Comparison of ENCODE assay signal across 11 cellular contexts in genomic region chr3:4776399-4776979, GRCh38.
DNase-seq lines count a peak whose midpoint lies in the region; ATAC-seq, FAIRE-seq and TF ChIP-seq lines count a peak whose summit lies in the region.
"Had no signal": no experiment of that assay in that cellular context is flagged by ENCODE, and none has a peak within 500 bp of the region (broad histone marks: within the 10 kb centered on the region; RNA-seq: fewer than 3 reads in every experiment).

No MANE protein-coding gene starts in this region.

- TF ChIP-seq CTCF in esophagus squamous epithelium (IDR thresholded peaks at IDR 0.05) (no peak), tibial artery (IDR thresholded peaks at IDR 0.05) (no peak)

- intact Hi-C loops in esophagus squamous epithelium (cut with DNase I): no loop called here
- intact Hi-C loops in tibial artery (cut with DNase I; ENCODE audit: low total_unique reads): no loop called here

- H3K27me3 ChIP-seq in esophagus squamous epithelium: no peaks in the 10 kb centered on the region
- no peaks in the 10 kb centered on the region for H3K27me3 ChIP-seq in tibial artery

- TF ChIP-seq POLR2A in esophagus squamous epithelium (IDR thresholded peaks at IDR 0.05): no peak

- H3K4me3 ChIP-seq in esophagus squamous epithelium (no peak overlapping the region), tibial artery (no peak overlapping the region)

- no peaks in the 10 kb centered on the region for H3K9me3 ChIP-seq in esophagus squamous epithelium
- no peaks in the 10 kb centered on the region for H3K9me3 ChIP-seq in tibial artery

- H3K4me1 ChIP-seq in esophagus squamous epithelium: peaks cover 33 to 94% (median 43%) of the 10 kb centered on the region in 3 donors
- H3K4me1 ChIP-seq in tibial artery: peaks cover 0 to 41% (median 26%) of the 10 kb centered on the region in 4 donors

- 39 to 41% methylated on average over 4 of the region's 4 CpGs for WGBS in esophagus squamous epithelium, 2 donors

- no peaks in the 10 kb centered on the region for H3K36me3 ChIP-seq in esophagus squamous epithelium
- H3K36me3 ChIP-seq in tibial artery: peaks cover 0 to 33% (median 15%) of the 10 kb centered on the region in 3 donors

- H3K27ac ChIP-seq in esophagus squamous epithelium (peak overlapping the region; percentile 79 to 90 (median 83)), tibial artery (no peak overlapping the region)

- FAIRE-seq in GM18507 (lab: Jason Lieb, UNC): peak; percentile 67

- ATAC-seq in GM21390 (IDR thresholded peaks at IDR 0.05; ENCODE audit: unreplicated experiment) (peak; percentile 51), HG03442 (IDR thresholded peaks at IDR 0.05; ENCODE audit: unreplicated experiment) (peak; percentile 34)

- no peak for DNase-seq in GM18507 (ENCODE audit: extremely low spot score, insufficient read length, low read depth)
- no peak for DNase-seq in esophagus squamous epithelium (lab: John Stamatoyannopoulos, UW)
- DNase-seq in NCI-H1048 (lab: John Stamatoyannopoulos, UW): no peak
- no peak for DNase-seq in A172 (ENCODE audit: low spot score)
- no peak for DNase-seq in NCI-H2196 treated with DMSO at 0.1 percent for 48 hours (lab: John Stamatoyannopoulos, UW; ENCODE audit: unreplicated experiment)
- no peak for DNase-seq in tibial artery
- DNase-seq: foreskin fibroblast, GDM1, NCI-H1105 treated with DMSO at 0.1 percent for 48 hours had no signal

Comparison
In these comparisons a context has a peak if more than half of its experiments do, and no peak if none do; other contexts are left out.
1. H3K27ac ChIP-seq: peak in esophagus squamous epithelium (4 of 4); none in tibial artery (0 of 2).